In the genomic region with DNA sequence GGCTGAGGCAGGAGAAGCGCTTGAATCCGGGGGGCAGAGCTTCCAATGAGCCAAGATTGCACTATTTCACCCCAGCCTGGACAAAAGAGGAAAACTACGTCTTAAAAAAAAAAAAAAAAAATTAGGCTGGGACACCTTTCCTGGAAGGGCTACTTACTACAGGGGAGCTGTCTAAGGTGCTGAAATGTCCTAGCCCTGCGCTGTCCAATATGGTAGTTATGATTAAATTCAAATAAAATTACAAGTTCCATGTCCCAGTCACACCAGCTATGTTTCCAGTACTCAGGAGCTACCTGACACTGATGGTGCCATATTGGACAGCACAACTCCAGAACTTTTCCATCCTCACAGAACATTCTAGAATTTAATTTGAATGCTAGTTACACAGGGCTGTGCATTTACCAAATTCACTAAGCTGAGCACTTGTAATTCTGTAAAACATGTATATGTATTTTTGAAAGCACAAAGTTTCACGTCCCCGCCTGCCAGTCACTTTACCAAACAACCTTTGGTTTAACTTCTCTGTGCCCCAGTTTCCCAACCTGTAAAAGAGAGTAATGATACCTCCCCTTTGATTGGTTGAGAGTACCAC, we compare ENCODE assay signal across 1 cellular context.
A peak's percentile ranks its signal among the peaks of the same experiment; 100 is the strongest.
TF ChIP-seq lines count a peak whose summit lies in the region.

No MANE protein-coding gene starts in this region.

TF ChIP-seq in HepG2, 621 proteins besides CTCF, POLR2A, EP300 and RAD21:
- TF ChIP-seq, protein P1, sequence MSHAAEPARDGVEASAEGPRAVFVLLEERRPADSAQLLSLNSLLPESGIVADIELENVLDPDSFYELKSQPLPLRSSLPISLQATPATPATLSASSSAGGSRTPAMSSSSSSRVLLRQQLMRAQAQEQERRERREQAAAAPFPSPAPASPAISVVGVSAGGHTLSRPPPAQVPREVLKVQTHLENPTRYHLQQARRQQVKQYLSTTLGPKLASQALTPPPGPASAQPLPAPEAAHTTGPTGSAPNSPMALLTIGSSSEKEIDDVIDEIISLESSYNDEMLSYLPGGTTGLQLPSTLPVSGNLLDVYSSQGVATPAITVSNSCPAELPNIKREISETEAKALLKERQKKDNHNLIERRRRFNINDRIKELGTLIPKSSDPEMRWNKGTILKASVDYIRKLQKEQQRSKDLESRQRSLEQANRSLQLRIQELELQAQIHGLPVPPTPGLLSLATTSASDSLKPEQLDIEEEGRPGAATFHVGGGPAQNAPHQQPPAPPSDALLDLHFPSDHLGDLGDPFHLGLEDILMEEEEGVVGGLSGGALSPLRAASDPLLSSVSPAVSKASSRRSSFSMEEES (CRISPR knock-in tag; IDR thresholded peaks at IDR 0.05): peak; percentile 44; the same call in 1 of the 2 replicates
- 0 out of 2 replicates have a peak, but pooled peaks have one; percentile 31 for TF ChIP-seq ZNF331 (CRISPR knock-in tag; IDR thresholded peaks at IDR 0.05)
- TF ChIP-seq EHMT2 (IDR thresholded peaks at IDR 0.05; ENCODE audit: borderline replicate concordance, low read depth, low read length): peak; percentile 79; the same call in 1 of the 2 replicates
- 0 out of 2 replicates have a peak, but pooled peaks have one; percentile 18 for TF ChIP-seq NCOA2 (CRISPR knock-in tag; IDR thresholded peaks at IDR 0.05)
- TF ChIP-seq ZSCAN9 (CRISPR knock-in tag; IDR thresholded peaks at IDR 0.05; ENCODE audit: borderline replicate concordance): 0 out of 2 replicates have a peak, but pooled peaks have one; percentile 34
- peak; percentile 92 for TF ChIP-seq MIER2 (CRISPR knock-in tag; IDR thresholded peaks at IDR 0.05)
- TF ChIP-seq, protein P2, sequence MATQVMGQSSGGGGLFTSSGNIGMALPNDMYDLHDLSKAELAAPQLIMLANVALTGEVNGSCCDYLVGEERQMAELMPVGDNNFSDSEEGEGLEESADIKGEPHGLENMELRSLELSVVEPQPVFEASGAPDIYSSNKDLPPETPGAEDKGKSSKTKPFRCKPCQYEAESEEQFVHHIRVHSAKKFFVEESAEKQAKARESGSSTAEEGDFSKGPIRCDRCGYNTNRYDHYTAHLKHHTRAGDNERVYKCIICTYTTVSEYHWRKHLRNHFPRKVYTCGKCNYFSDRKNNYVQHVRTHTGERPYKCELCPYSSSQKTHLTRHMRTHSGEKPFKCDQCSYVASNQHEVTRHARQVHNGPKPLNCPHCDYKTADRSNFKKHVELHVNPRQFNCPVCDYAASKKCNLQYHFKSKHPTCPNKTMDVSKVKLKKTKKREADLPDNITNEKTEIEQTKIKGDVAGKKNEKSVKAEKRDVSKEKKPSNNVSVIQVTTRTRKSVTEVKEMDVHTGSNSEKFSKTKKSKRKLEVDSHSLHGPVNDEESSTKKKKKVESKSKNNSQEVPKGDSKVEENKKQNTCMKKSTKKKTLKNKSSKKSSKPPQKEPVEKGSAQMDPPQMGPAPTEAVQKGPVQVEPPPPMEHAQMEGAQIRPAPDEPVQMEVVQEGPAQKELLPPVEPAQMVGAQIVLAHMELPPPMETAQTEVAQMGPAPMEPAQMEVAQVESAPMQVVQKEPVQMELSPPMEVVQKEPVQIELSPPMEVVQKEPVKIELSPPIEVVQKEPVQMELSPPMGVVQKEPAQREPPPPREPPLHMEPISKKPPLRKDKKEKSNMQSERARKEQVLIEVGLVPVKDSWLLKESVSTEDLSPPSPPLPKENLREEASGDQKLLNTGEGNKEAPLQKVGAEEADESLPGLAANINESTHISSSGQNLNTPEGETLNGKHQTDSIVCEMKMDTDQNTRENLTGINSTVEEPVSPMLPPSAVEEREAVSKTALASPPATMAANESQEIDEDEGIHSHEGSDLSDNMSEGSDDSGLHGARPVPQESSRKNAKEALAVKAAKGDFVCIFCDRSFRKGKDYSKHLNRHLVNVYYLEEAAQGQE (IDR thresholded peaks at IDR 0.05; ENCODE audit: borderline replicate concordance in 1 of 2, low read depth in 1 of 2, low read length in 2 of 2): peak; percentile 48 to 94
- no peak for TF ChIP-seq ZNF703 (CRISPR knock-in tag; IDR thresholded peaks at IDR 0.05; ENCODE audit: borderline replicate concordance)
- TF ChIP-seq ONECUT2 (CRISPR knock-in tag; IDR thresholded peaks at IDR 0.05): no peak
- no peak for TF ChIP-seq SATB2 (CRISPR knock-in tag; IDR thresholded peaks at IDR 0.05)
- no peak for TF ChIP-seq SRSF1 (optimal IDR thresholded peaks at IDR 0.05; ENCODE audit: low read depth, low read length)
- TF ChIP-seq, protein P3, sequence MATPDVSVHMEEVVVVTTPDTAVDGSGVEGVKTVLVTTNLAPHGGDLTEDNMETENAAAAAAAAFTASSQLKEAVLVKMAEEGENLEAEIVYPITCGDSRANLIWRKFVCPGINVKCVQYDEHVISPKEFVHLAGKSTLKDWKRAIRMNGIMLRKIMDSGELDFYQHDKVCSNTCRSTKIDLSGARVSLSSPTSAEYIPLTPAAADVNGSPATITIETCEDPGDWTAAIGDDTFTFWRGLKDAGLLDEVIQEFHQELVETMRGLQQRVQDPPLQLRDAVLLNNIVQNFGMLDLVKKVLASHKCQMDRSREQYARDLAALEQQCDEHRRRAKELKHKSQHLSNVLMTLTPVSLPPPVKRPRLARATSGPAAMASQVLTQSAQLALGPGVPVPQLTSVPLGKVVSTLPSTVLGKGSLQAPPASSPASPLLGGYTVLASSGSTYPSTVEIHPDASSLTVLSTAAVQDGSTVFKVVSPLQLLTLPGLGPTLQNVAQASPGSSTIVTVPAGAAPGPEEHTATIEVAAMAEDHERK (CRISPR knock-in tag; IDR thresholded peaks at IDR 0.05; ENCODE audit: low read depth): no peak
- no peak for TF ChIP-seq TBL1XR1 (IDR thresholded peaks at IDR 0.05; ENCODE audit: borderline replicate concordance, low read length, partially characterized antibody)
- no peak for TF ChIP-seq NR3C1 (CRISPR knock-in tag; IDR thresholded peaks at IDR 0.05)
- TF ChIP-seq, protein P4, sequence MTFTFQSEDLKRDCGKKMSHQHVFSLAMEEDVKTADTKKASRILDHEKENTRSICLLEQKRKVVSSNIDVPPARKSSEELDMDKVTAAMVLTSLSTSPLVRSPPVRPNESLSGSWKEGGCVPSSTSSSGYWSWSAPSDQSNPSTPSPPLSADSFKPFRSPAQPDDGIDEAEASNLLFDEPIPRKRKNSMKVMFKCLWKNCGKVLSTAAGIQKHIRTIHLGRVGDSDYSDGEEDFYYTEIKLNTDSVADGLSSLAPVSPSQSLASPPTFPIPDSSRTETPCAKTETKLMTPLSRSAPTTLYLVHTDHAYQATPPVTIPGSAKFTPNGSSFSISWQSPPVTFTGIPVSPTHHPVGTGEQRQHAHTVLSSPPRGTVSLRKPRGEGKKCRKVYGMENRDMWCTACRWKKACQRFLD (CRISPR knock-in tag; IDR thresholded peaks at IDR 0.05; ENCODE audit: borderline replicate concordance): no peak
- no peak for TF ChIP-seq HNF4A (CRISPR knock-in tag; IDR thresholded peaks at IDR 0.05)
